Comparison of ENCODE assay signal across 1 cellular context in the genomic region with DNA sequence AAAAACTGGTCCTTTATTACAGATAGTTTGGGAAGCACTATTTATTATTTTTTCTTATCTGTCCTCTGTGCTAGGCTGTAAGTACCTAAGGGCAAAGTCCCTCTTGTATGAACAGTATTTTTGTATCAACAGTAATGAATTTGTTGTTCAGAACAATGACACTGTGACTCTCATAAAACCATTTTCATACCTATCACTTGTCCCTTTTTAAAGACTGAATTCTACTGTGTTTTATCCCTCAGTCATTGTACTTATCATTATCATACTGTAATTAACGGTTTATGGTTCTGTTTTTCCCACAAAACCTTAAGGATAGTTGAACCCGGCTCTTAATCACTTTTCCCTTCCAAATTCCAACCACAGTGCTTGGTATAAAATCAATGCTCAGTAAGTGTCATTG.
TF ChIP-seq lines count a peak whose summit lies in the region.

No MANE protein-coding gene starts in this region.

TF ChIP-seq in IMR-90, 13 proteins besides CTCF, POLR2A, EP300 and RAD21:
- TF ChIP-seq MAZ (IDR thresholded peaks at IDR 0.05; ENCODE audit: borderline replicate concordance, low read depth, low read length) = no peak
- no peak for TF ChIP-seq FOS (IDR thresholded peaks at IDR 0.05; ENCODE audit: low read depth, low read length)
- TF ChIP-seq, protein P1, sequence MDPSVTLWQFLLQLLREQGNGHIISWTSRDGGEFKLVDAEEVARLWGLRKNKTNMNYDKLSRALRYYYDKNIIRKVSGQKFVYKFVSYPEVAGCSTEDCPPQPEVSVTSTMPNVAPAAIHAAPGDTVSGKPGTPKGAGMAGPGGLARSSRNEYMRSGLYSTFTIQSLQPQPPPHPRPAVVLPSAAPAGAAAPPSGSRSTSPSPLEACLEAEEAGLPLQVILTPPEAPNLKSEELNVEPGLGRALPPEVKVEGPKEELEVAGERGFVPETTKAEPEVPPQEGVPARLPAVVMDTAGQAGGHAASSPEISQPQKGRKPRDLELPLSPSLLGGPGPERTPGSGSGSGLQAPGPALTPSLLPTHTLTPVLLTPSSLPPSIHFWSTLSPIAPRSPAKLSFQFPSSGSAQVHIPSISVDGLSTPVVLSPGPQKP (IDR thresholded peaks at IDR 0.05; ENCODE audit: borderline replicate concordance, low read depth, low read length) = no peak
- TF ChIP-seq RFX5 (IDR thresholded peaks at IDR 0.05; ENCODE audit: low read depth, low read length) = no peak
- no peak for TF ChIP-seq CEBPB (IDR thresholded peaks at IDR 0.05; ENCODE audit: low read depth, low read length)
- TF ChIP-seq MAFK (IDR thresholded peaks at IDR 0.05; ENCODE audit: low read depth, low read length) = no peak
- no peak for TF ChIP-seq CHD1 (IDR thresholded peaks at IDR 0.05; ENCODE audit: low read depth, low read length)
- TF ChIP-seq NFE2L2 (IDR thresholded peaks at IDR 0.05; ENCODE audit: low read depth, low read length) = no peak
- no peak for TF ChIP-seq RCOR1 (IDR thresholded peaks at IDR 0.05; ENCODE audit: insufficient replicate concordance, low read length)
- no peak for TF ChIP-seq MXI1 (IDR thresholded peaks at IDR 0.05; ENCODE audit: borderline replicate concordance, low read depth, low read length)
- TF ChIP-seq, protein P2, sequence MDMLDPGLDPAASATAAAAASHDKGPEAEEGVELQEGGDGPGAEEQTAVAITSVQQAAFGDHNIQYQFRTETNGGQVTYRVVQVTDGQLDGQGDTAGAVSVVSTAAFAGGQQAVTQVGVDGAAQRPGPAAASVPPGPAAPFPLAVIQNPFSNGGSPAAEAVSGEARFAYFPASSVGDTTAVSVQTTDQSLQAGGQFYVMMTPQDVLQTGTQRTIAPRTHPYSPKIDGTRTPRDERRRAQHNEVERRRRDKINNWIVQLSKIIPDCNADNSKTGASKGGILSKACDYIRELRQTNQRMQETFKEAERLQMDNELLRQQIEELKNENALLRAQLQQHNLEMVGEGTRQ (IDR thresholded peaks at IDR 0.05; ENCODE audit: low read depth, low read length) = no peak
- no peak for TF ChIP-seq SMC3 (IDR thresholded peaks at IDR 0.05; ENCODE audit: low read depth, low read length)
- TF ChIP-seq BHLHE40 (IDR thresholded peaks at IDR 0.05; ENCODE audit: low read depth, low read length) = no peak
